Comparison of ENCODE assay signal across 20 cellular contexts in the genomic region with DNA sequence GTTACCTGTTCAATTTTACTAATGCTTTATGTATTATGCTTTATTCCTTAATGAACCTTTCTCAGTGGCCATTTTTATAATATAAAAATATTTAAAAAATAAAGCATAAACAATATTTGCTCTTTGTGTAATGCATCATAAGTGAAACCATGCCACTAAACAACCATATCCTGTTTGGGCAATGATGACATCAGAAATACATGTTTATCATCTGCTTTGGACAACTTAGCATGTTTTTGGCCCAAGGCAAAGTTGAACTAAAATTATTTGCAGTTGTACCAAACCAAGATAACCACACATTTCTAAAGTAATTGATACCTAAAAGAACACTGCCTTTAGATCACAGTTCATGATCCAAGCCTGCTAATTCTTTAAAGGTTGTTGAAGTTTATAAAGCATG.
DNase-seq lines count a peak whose midpoint lies in the region; ATAC-seq and TF ChIP-seq lines count a peak whose summit lies in the region.
"Had no signal": no experiment of that assay in that cellular context is flagged by ENCODE, and none has a peak within 500 bp of the region (broad histone marks: within the 10 kb centered on the region; RNA-seq: fewer than 3 reads in every experiment).

No MANE protein-coding gene starts in this region.

- H3K14ac ChIP-seq in H9 (ENCODE audit: insufficient read depth, low read length) = no peak overlapping the region

- no peaks in the 10 kb centered on the region for H3K23me2 ChIP-seq in H9 (ENCODE audit: insufficient read length, low read depth, low read length, poor library complexity, severe bottlenecking)

- H2BK12ac ChIP-seq in H9 (ENCODE audit: insufficient read length, low read depth, low read length) = no peak overlapping the region

- H3K36me3 Mint-ChIP-seq in stimulated activated naive CD8-positive, alpha-beta T cell treated with anti-CD3 and anti-CD28 coated beads, Interleukin-15, Interleukin-2, amounts not matched to agents 100 ng/mL and 50 ng/mL, for 24 hours (ENCODE audit: low read depth) = peaks cover 9% of the 10 kb centered on the region
- peaks cover 15% of the 10 kb centered on the region for H3K36me3 Mint-ChIP-seq in T-helper 2 cell treated with Interferon-gamma antibody and Interleukin-4, amounts not matched to agents 5 μg/mL and 100 μg/mL, for 36 hours (ENCODE audit: low read depth)
- H3K36me3 Mint-ChIP-seq in H9 (ENCODE audit: insufficient read depth in 1 of 3, low read depth in 3 of 3) = no peaks in the 10 kb centered on the region; a peak in 1 of 7 replicates
- H3K36me3 Mint-ChIP-seq: type B pancreatic cell had no signal

- TF ChIP-seq CTCF in epithelial cell of esophagus (IDR thresholded peaks at IDR 0.05; ENCODE audit: insufficient read depth, low read depth, low read length, missing control alignments) (no peak), H9 (conservative IDR thresholded peaks at IDR 0.05) (no peak), heart right ventricle (IDR thresholded peaks at IDR 0.05) (no peak)

- H3K9me3 Mint-ChIP-seq in stimulated activated naive CD8-positive, alpha-beta T cell treated with anti-CD3 and anti-CD28 coated beads, Interleukin-15, Interleukin-2, amounts not matched to agents 100 ng/mL and 50 ng/mL, for 24 hours = no peaks in the 10 kb centered on the region
- peaks cover 18% of the 10 kb centered on the region for H3K9me3 Mint-ChIP-seq in T-helper 2 cell treated with Interferon-gamma antibody and Interleukin-4, amounts not matched to agents 5 μg/mL and 100 μg/mL, for 36 hours
- H3K9me3 Mint-ChIP-seq in H9 = no peaks in the 10 kb centered on the region
- H3K9me3 Mint-ChIP-seq: brain, type B pancreatic cell had no signal

- H2AFZ ChIP-seq in H9 (ENCODE audit: low read length) = no peak overlapping the region

- intact Hi-C loops in heart right ventricle (cut with DNase I) = no loop called here

- H3K4me2 ChIP-seq in H9 (ENCODE audit: insufficient read depth, insufficient read length, low read length) = no peak overlapping the region

- H2BK120ac ChIP-seq in H9 (ENCODE audit: low read depth, low read length, poor library complexity, severe bottlenecking) = no peak overlapping the region

- H3K23ac ChIP-seq in H9 (ENCODE audit: insufficient read length, low read depth, low read length) = no peak overlapping the region

- H3K27me3 ChIP-seq in H9 (ENCODE audit: insufficient read depth, low read length) (no peaks in the 10 kb centered on the region), heart right ventricle (no peaks in the 10 kb centered on the region)
- H3K27me3 ChIP-seq: dorsolateral prefrontal cortex, SJSA1 had no signal

- no peaks in the 10 kb centered on the region for H3K79me1 ChIP-seq in H9 (ENCODE audit: insufficient read depth, low read depth, low read length, poor library complexity, severe bottlenecking)

- H3K27me3 Mint-ChIP-seq in stimulated activated naive CD8-positive, alpha-beta T cell treated with anti-CD3 and anti-CD28 coated beads, Interleukin-15, Interleukin-2, amounts not matched to agents 100 ng/mL and 50 ng/mL, for 24 hours = no peaks in the 10 kb centered on the region
- no peaks in the 10 kb centered on the region for H3K27me3 Mint-ChIP-seq in T-helper 2 cell treated with Interferon-gamma antibody and Interleukin-4, amounts not matched to agents 5 μg/mL and 100 μg/mL, for 36 hours (ENCODE audit: low read depth)
- H3K27me3 Mint-ChIP-seq in H9 (ENCODE audit: low read depth) = no peaks in the 10 kb centered on the region
- H3K27me3 Mint-ChIP-seq: brain, type B pancreatic cell had no signal

- no peak overlapping the region for H3K9ac ChIP-seq in H9 (ENCODE audit: extremely low read depth, insufficient read length, low read length)

- H3K4me1 Mint-ChIP-seq in stimulated activated naive CD8-positive, alpha-beta T cell treated with anti-CD3 and anti-CD28 coated beads, Interleukin-15, Interleukin-2, amounts not matched to agents 100 ng/mL and 50 ng/mL, for 24 hours (ENCODE audit: low read depth) = peaks cover 28% of the 10 kb centered on the region
- peaks cover 36% of the 10 kb centered on the region for H3K4me1 Mint-ChIP-seq in T-helper 2 cell treated with Interferon-gamma antibody and Interleukin-4, amounts not matched to agents 5 μg/mL and 100 μg/mL, for 36 hours (ENCODE audit: low read depth)
- no peaks in the 10 kb centered on the region for H3K4me1 Mint-ChIP-seq in H9
- H3K4me1 Mint-ChIP-seq: brain had no signal

- H3K18ac ChIP-seq in H9 (ENCODE audit: insufficient read length, low read depth, low read length) = no peak overlapping the region

- no peaks in the 10 kb centered on the region for H3K79me2 ChIP-seq in H9 (ENCODE audit: insufficient read depth, low read length)

- H3K27ac Mint-ChIP-seq in stimulated activated naive CD8-positive, alpha-beta T cell treated with anti-CD3 and anti-CD28 coated beads, Interleukin-15, Interleukin-2, amounts not matched to agents 100 ng/mL and 50 ng/mL, for 24 hours = peak overlapping the region; percentile 74
- peak overlapping the region; percentile 95 for H3K27ac Mint-ChIP-seq in T-helper 2 cell treated with Interferon-gamma antibody and Interleukin-4, amounts not matched to agents 5 μg/mL and 100 μg/mL, for 36 hours
- no peak overlapping the region for H3K27ac Mint-ChIP-seq in H9
- H3K27ac Mint-ChIP-seq: brain, type B pancreatic cell had no signal

- ATAC-seq in stimulated activated naive CD8-positive, alpha-beta T cell treated with anti-CD3 and anti-CD28 coated beads, Interleukin-15, Interleukin-2, amounts not matched to agents 100 U/mL and 50 U/mL, for 24 hours = no peak
- ATAC-seq in HG02588 (IDR thresholded peaks at IDR 0.05; ENCODE audit: unreplicated experiment) = no peak
- ATAC-seq in GM21390 (IDR thresholded peaks at IDR 0.05; ENCODE audit: unreplicated experiment) = no peak
- ATAC-seq in heart right ventricle = no peak
- ATAC-seq: left ventricle myocardium superior had no signal

- H3K56ac ChIP-seq in H9 (ENCODE audit: insufficient read length, low read depth, low read length) = no peak overlapping the region

- no peak overlapping the region for H3T11ph ChIP-seq in H9 (ENCODE audit: low read length)

- H3K27ac ChIP-seq in H9 (ENCODE audit: insufficient read length, low read depth, low read length) (no peak overlapping the region), heart right ventricle (peak overlapping the region in 1 of 10 donors; percentile 4)
- H3K27ac ChIP-seq: dorsolateral prefrontal cortex, SJSA1 had no signal

- H3K4me3 Mint-ChIP-seq in stimulated activated naive CD8-positive, alpha-beta T cell treated with anti-CD3 and anti-CD28 coated beads, Interleukin-15, Interleukin-2, amounts not matched to agents 100 ng/mL and 50 ng/mL, for 24 hours = no peak overlapping the region
- peak overlapping the region; percentile 66 for H3K4me3 Mint-ChIP-seq in T-helper 2 cell treated with Interferon-gamma antibody and Interleukin-4, amounts not matched to agents 5 μg/mL and 100 μg/mL, for 36 hours
- no peak overlapping the region for H3K4me3 Mint-ChIP-seq in H9
- H3K4me3 Mint-ChIP-seq: brain, type B pancreatic cell had no signal

- H3K4me3 ChIP-seq in epithelial cell of esophagus (ENCODE audit: low read length) (no peak overlapping the region), heart right ventricle (no peak overlapping the region)
- H3K4me3 ChIP-seq: dorsolateral prefrontal cortex, SJSA1, skin epidermis had no signal

- no peak overlapping the region for H4K5ac ChIP-seq in H9 (ENCODE audit: insufficient read length, low read depth, low read length)

- no peaks in the 10 kb centered on the region for H3K36me3 ChIP-seq in heart right ventricle
- H3K36me3 ChIP-seq: SJSA1 had no signal

- H3K4me1 ChIP-seq in H9 (ENCODE audit: insufficient read depth, low read length) (no peaks in the 10 kb centered on the region), heart right ventricle (peaks cover 0 to 18% (median 0%) of the 10 kb centered on the region in 9 donors)
- H3K4me1 ChIP-seq: Caco-2, SJSA1 had no signal

- H3K9me3 ChIP-seq in H9 (ENCODE audit: control insufficient read depth, low read depth, low read length) (no peaks in the 10 kb centered on the region), heart right ventricle (no peaks in the 10 kb centered on the region)
- H3K9me3 ChIP-seq: Caco-2, SJSA1 had no signal

- no peak overlapping the region for H4K8ac ChIP-seq in H9 (replicated peaks; ENCODE audit: insufficient read length, low read depth, low read length)

- no peak for DNase-seq in stimulated activated naive CD8-positive, alpha-beta T cell treated with anti-CD3 and anti-CD28 coated beads, Interleukin-15, Interleukin-2, amounts not matched to agents 100 U/mL and 50 U/mL, for 24 hours
- no peak for DNase-seq in T-helper 2 cell treated with Interferon-gamma antibody and Interleukin-4, amounts not matched to agents 5 μg/mL and 100 μg/mL, for 36 hours (ENCODE audit: low spot score)
- DNase-seq in epithelial cell of esophagus (ENCODE audit: low read depth) = peak; percentile 6
- no peak for DNase-seq in H9
- DNase-seq in heart right ventricle = no peak
- DNase-seq: activated CD4-positive, alpha-beta T cell treated with anti-CD3 and anti-CD28 coated beads, Interleukin-2, amount 50 U/mL, for 48 hours; activated gamma-delta T cell; Caco-2; dorsolateral prefrontal cortex; Karpas-422; left ventricle myocardium superior; NCI-H146; NCI-H446 had no signal

- H2AK5ac ChIP-seq in H9 (ENCODE audit: insufficient read length, low read length) = no peak overlapping the region

- no peak overlapping the region for H4K91ac ChIP-seq in H9 (ENCODE audit: insufficient read length, low read depth, low read length)

- H3K4ac ChIP-seq in H9 (ENCODE audit: low read depth, low read length) = no peak overlapping the region

- no peak overlapping the region for H2BK20ac ChIP-seq in H9 (ENCODE audit: low read depth, low read length, poor library complexity, severe bottlenecking)

- H2BK5ac ChIP-seq in H9 (ENCODE audit: insufficient read length, low read length) = no peak overlapping the region

- H2BK15ac ChIP-seq in H9 (ENCODE audit: low read depth, low read length) = no peak overlapping the region

- H4K20me1 ChIP-seq in H9 (ENCODE audit: control insufficient read depth, insufficient read depth, insufficient read length) = no peaks in the 10 kb centered on the region

Comparison
In these comparisons a context has a peak if more than half of its experiments do, and no peak if none do; other contexts are left out.
1. H3K27ac Mint-ChIP-seq: peak in stimulated activated naive CD8-positive, alpha-beta T cell treated with anti-CD3 and anti-CD28 coated beads, Interleukin-15, Interleukin-2, amounts not matched to agents 100 ng/mL and 50 ng/mL, for 24 hours (single experiment) and T-helper 2 cell treated with Interferon-gamma antibody and Interleukin-4, amounts not matched to agents 5 μg/mL and 100 μg/mL, for 36 hours (single experiment); none in H9 (0 of 3).